ENCODE assay signal across 19 cellular contexts in genomic region chr10:3264178-3264867, GRCh38.
DNase-seq lines count a peak whose midpoint lies in the region; ATAC-seq and TF ChIP-seq lines count a peak whose summit lies in the region.
"Had no signal": no experiment of that assay in that cellular context is flagged by ENCODE, and none has a peak within 500 bp of the region (broad histone marks: within the 10 kb centered on the region; RNA-seq: fewer than 3 reads in every experiment).

No MANE protein-coding gene starts in this region.

- no peak overlapping the region for H3K4me2 ChIP-seq in H9 (ENCODE audit: insufficient read depth, insufficient read length, low read length)

- H4K8ac ChIP-seq in H9 (replicated peaks; ENCODE audit: insufficient read length, low read depth, low read length), result no peak overlapping the region

- intact Hi-C loops in right lobe of liver (cut with DNase I), result no loop called here

- H3K27me3 Mint-ChIP-seq in H9 (ENCODE audit: low read depth), result peaks cover 10% of the 10 kb centered on the region
- peaks cover 5 to 24% of the 10 kb centered on the region in 2 donors for H3K27me3 Mint-ChIP-seq in CD8-positive, alpha-beta memory T cell

- no peak overlapping the region for H2AFZ ChIP-seq in H9 (ENCODE audit: low read length)

- H3K4me3 Mint-ChIP-seq in H9, result no peak overlapping the region
- H3K4me3 Mint-ChIP-seq in CD8-positive, alpha-beta memory T cell, result no peak overlapping the region
- H3K4me3 Mint-ChIP-seq: effector memory CD8-positive, alpha-beta T cell; naive B cell had no signal

- peak; percentile 50 to 79 (median 70) for ATAC-seq in right lobe of liver
- ATAC-seq in HG02798 (IDR thresholded peaks at IDR 0.05; ENCODE audit: poor library complexity, unreplicated experiment), result no peak
- ATAC-seq: effector memory CD8-positive, alpha-beta T cell; foreskin keratinocyte had no signal

- no peak overlapping the region for H2BK120ac ChIP-seq in H9 (ENCODE audit: low read depth, low read length, poor library complexity, severe bottlenecking)

- DNase-seq in H9 (no peak), UCSD-AML1 (lab: John Stamatoyannopoulos, UW; ENCODE audit: unreplicated experiment) (peak; percentile 31), right lobe of liver (peak in 1 of 3 donors; percentile 34), renal cortical epithelial cell (ENCODE audit: low read depth) (peak; percentile 68), HCEC 1CT (no peak)
- no peak for DNase-seq in CD8-positive, alpha-beta memory T cell
- DNase-seq in activated CD4-positive, CD25-positive, alpha-beta regulatory T cell (lab: John Stamatoyannopoulos, UW), result no peak
- DNase-seq: activated CD8-positive, alpha-beta memory T cell treated with anti-CD3 and anti-CD28 coated beads for 24 hours; activated gamma-delta T cell; effector memory CD8-positive, alpha-beta T cell; immature natural killer cell; naive B cell; NCI-H1048; NCI-H2227 treated with DMSO at 0.1 percent for 48 hours; OCI-M1; small intestine had no signal

- H3K79me2 ChIP-seq in H9 (ENCODE audit: insufficient read depth, low read length), result no peaks in the 10 kb centered on the region

- no peak for TF ChIP-seq POLR2A in right lobe of liver (IDR thresholded peaks at IDR 0.05)

- no peaks in the 10 kb centered on the region for H3K36me3 ChIP-seq in right lobe of liver
- no peaks in the 10 kb centered on the region for H3K36me3 ChIP-seq in CD8-positive, alpha-beta memory T cell (ENCODE audit: insufficient read depth, low read length)
- H3K36me3 ChIP-seq: brain microvascular endothelial cell had no signal

- H3K4me1 Mint-ChIP-seq in H9, result peaks cover 17 to 27% of the 10 kb centered on the region in 2 experiments
- H3K4me1 Mint-ChIP-seq in CD8-positive, alpha-beta memory T cell, result peaks cover 0 to 3% (median 0%) of the 10 kb centered on the region in 3 donors

- CTCF ChIA-PET in CD8-positive, alpha-beta memory T cell (lab: Charles Lee), result interaction anchor here (0.9 kb wide), 1 partner anchor 15 kb away, joined by 3 read pairs; no protein-coding TSS in a partner anchor

- no peaks in the 10 kb centered on the region for H3K36me3 Mint-ChIP-seq in H9 (ENCODE audit: insufficient read depth in 1 of 3, low read depth in 3 of 3)
- no peaks in the 10 kb centered on the region for H3K36me3 Mint-ChIP-seq in CD8-positive, alpha-beta memory T cell
- H3K36me3 Mint-ChIP-seq: immature natural killer cell, naive B cell had no signal

- no peak overlapping the region for H2AK5ac ChIP-seq in H9 (ENCODE audit: insufficient read length, low read length)

- no peaks in the 10 kb centered on the region for H3K9me3 Mint-ChIP-seq in H9
- H3K9me3 Mint-ChIP-seq in CD8-positive, alpha-beta memory T cell, result no peaks in the 10 kb centered on the region
- H3K9me3 Mint-ChIP-seq: effector memory CD8-positive, alpha-beta T cell had no signal

- no peak overlapping the region for H3K27ac ChIP-seq in H9 (ENCODE audit: insufficient read length, low read depth, low read length)
- H3K27ac ChIP-seq in right lobe of liver, result peak overlapping the region; percentile 15 to 63 (median 24)
- H3K27ac ChIP-seq in CD8-positive, alpha-beta memory T cell (ENCODE audit: low read depth, low read length), result no peak overlapping the region
- H3K27ac ChIP-seq: brain microvascular endothelial cell, foreskin keratinocyte had no signal

- H2BK12ac ChIP-seq in H9 (ENCODE audit: insufficient read length, low read depth, low read length), result no peak overlapping the region

- POLR2A ChIA-PET in CD8-positive, alpha-beta memory T cell (lab: Charles Lee), result no interaction called here

- H3K18ac ChIP-seq in H9 (ENCODE audit: insufficient read length, low read depth, low read length), result peak overlapping the region; percentile 18

- H3K9me3 ChIP-seq in H9 (ENCODE audit: control insufficient read depth, low read depth, low read length) (no peaks in the 10 kb centered on the region), right lobe of liver (no peaks in the 10 kb centered on the region)
- H3K9me3 ChIP-seq in CD8-positive, alpha-beta memory T cell (ENCODE audit: low read length), result no peaks in the 10 kb centered on the region

- no peak overlapping the region for H3T11ph ChIP-seq in H9 (ENCODE audit: low read length)

- TF ChIP-seq CTCF in H9 (conservative IDR thresholded peaks at IDR 0.05) (no peak), right lobe of liver (IDR thresholded peaks at IDR 0.05) (no peak)

- H3K27me3 ChIP-seq in H9 (ENCODE audit: insufficient read depth, low read length) (no peaks in the 10 kb centered on the region), right lobe of liver (no peaks in the 10 kb centered on the region)
- H3K27me3 ChIP-seq in CD8-positive, alpha-beta memory T cell (ENCODE audit: insufficient read depth, low read length, poor library complexity, severe bottlenecking), result no peaks in the 10 kb centered on the region
- H3K27me3 ChIP-seq: brain microvascular endothelial cell had no signal

- H2BK15ac ChIP-seq in H9 (ENCODE audit: low read depth, low read length), result no peak overlapping the region

- no peak overlapping the region for H3K56ac ChIP-seq in H9 (ENCODE audit: insufficient read length, low read depth, low read length)

- peak overlapping the region in 1 of 3 experiments; percentile 37; a peak in 3 of 7 replicates for H3K27ac Mint-ChIP-seq in H9
- H3K27ac Mint-ChIP-seq in CD8-positive, alpha-beta memory T cell, result peak overlapping the region in 1 of 8 donors; percentile 57
- H3K27ac Mint-ChIP-seq: effector memory CD8-positive, alpha-beta T cell; immature natural killer cell had no signal

- no peak overlapping the region for H3K23ac ChIP-seq in H9 (ENCODE audit: insufficient read length, low read depth, low read length)

- H3K4me1 ChIP-seq in H9 (ENCODE audit: insufficient read depth, low read length), result no peaks in the 10 kb centered on the region
- H3K4me1 ChIP-seq in right lobe of liver, result no peaks in the 10 kb centered on the region
- no peaks in the 10 kb centered on the region for H3K4me1 ChIP-seq in CD8-positive, alpha-beta memory T cell (ENCODE audit: insufficient read depth, low read length)
- H3K4me1 ChIP-seq: foreskin keratinocyte had no signal

- no peaks in the 10 kb centered on the region for H4K20me1 ChIP-seq in H9 (ENCODE audit: control insufficient read depth, insufficient read depth, insufficient read length)

- H3K9ac ChIP-seq in H9 (ENCODE audit: extremely low read depth, insufficient read length, low read length), result no peak overlapping the region

- no peak overlapping the region for H3K4ac ChIP-seq in H9 (ENCODE audit: low read depth, low read length)

- no peak overlapping the region for H4K91ac ChIP-seq in H9 (ENCODE audit: insufficient read length, low read depth, low read length)

- peak overlapping the region; percentile 10; the same call in 1 of the 2 replicates for H3K14ac ChIP-seq in H9 (ENCODE audit: insufficient read depth, low read length)

- H3K79me1 ChIP-seq in H9 (ENCODE audit: insufficient read depth, low read depth, low read length, poor library complexity, severe bottlenecking), result no peaks in the 10 kb centered on the region

- H2BK5ac ChIP-seq in H9 (ENCODE audit: insufficient read length, low read length), result no peak overlapping the region

- H3K4me3 ChIP-seq in right lobe of liver, result no peak overlapping the region
- H3K4me3 ChIP-seq in CD8-positive, alpha-beta memory T cell (ENCODE audit: low read length), result no peak overlapping the region

- no peaks in the 10 kb centered on the region for H3K23me2 ChIP-seq in H9 (ENCODE audit: insufficient read length, low read depth, low read length, poor library complexity, severe bottlenecking)

- WGBS in H9 (ENCODE audit: extremely low coverage, insufficient read length, low lambda C conversion rate), result no CpG with 5 or more reads among the region's 13 CpGs
- WGBS in right lobe of liver (ENCODE audit: insufficient coverage, low coverage, low lambda C conversion rate, missing lambda C conversion rate), result 25% methylated on average over 10 of the region's 13 CpGs

- no peak overlapping the region for H4K5ac ChIP-seq in H9 (ENCODE audit: insufficient read length, low read depth, low read length)

- H2BK20ac ChIP-seq in H9 (ENCODE audit: low read depth, low read length, poor library complexity, severe bottlenecking), result no peak overlapping the region

Comparison
In these comparisons a context has a peak if more than half of its experiments do, and no peak if none do; other contexts are left out.
1. DNase-seq: peak in UCSD-AML1 (single experiment) and renal cortical epithelial cell (single experiment); none in H9 (single experiment), CD8-positive, alpha-beta memory T cell (0 of 5), activated CD4-positive, CD25-positive, alpha-beta regulatory T cell (0 of 4) and HCEC 1CT (single experiment).
2. H3K27ac ChIP-seq: peak in right lobe of liver (3 of 3); none in H9 (single experiment) and CD8-positive, alpha-beta memory T cell (single experiment).